ENCODE assay signal across 11 cellular contexts in genomic region chr7:27242046-27242579, GRCh38. TPM values are rescaled to one million over a fixed set of nuclear protein-coding genes. Genes with fewer than 3 reads are reported as not detected.
DNase-seq lines count a peak whose midpoint lies in the region; ATAC-seq, FAIRE-seq and TF ChIP-seq lines count a peak whose summit lies in the region.
"Had no signal": no experiment of that assay in that cellular context is flagged by ENCODE, and none has a peak within 500 bp of the region (broad histone marks: within the 10 kb centered on the region; RNA-seq: fewer than 3 reads in every experiment).

No MANE protein-coding gene starts in this region.

- H2AFZ ChIP-seq in endothelial cell of umbilical vein (ENCODE audit: low read depth, low read length), result peak overlapping the region; percentile 30

- POLR2A ChIA-PET in endothelial cell of umbilical vein (lab: Charles Lee), result no interaction called here

- intact Hi-C loops in endothelial cell of umbilical vein (cut with micrococcal nuclease), result no loop called here
- intact Hi-C loops in psoas muscle (cut with DNase I), result no loop called here

- H3K9me1 ChIP-seq in endothelial cell of umbilical vein (replicated peaks; ENCODE audit: control insufficient read depth, extremely low read depth, insufficient read depth, low read length), result no peaks in the 10 kb centered on the region

- no peak for TF ChIP-seq POLR2A in endothelial cell of umbilical vein (IDR thresholded peaks at IDR 0.05; ENCODE audit: low read depth, low read length)

- no peaks in the 10 kb centered on the region for H4K20me1 ChIP-seq in endothelial cell of umbilical vein (replicated peaks; ENCODE audit: control insufficient read depth, extremely low read depth, insufficient read depth, low read length)

- dilution Hi-C loops in endothelial cell of umbilical vein (cut with MboI; ENCODE audit: extremely low pct_ligation_motif_present, low sequenced_read_pairs), result no loop called here

- BruUV-seq in endothelial cell of umbilical vein (replicated peaks; lab: Mats Ljungman, UMichigan), result no TSS peak

- peaks cover 100% of the 10 kb centered on the region for H3K27me3 ChIP-seq in HUES6 (ENCODE audit: control insufficient read depth, insufficient read depth, low read length)
- peaks cover 89 to 96% of the 10 kb centered on the region in 2 experiments for H3K27me3 ChIP-seq in endothelial cell of umbilical vein (ENCODE audit: control insufficient read depth in 2 of 2, insufficient read depth in 2 of 2, low read length in 2 of 2)
- peaks cover 3 to 99% (median 65%) of the 10 kb centered on the region in 3 donors for H3K27me3 ChIP-seq in psoas muscle (ENCODE audit: insufficient read depth in 3 of 3, low read length in 2 of 3)

- no peak for ATAC-seq in psoas muscle
- ATAC-seq: esophagus mucosa had no signal

- H3K79me2 ChIP-seq in endothelial cell of umbilical vein (ENCODE audit: control insufficient read depth, insufficient read depth, low read length), result no peaks in the 10 kb centered on the region

- H3K4me2 ChIP-seq in endothelial cell of umbilical vein (ENCODE audit: insufficient read depth, low read length), result peak overlapping the region; percentile 34

- DNase-seq in DMS 273 (lab: John Stamatoyannopoulos, UW; ENCODE audit: unreplicated experiment) (peak; percentile 37), DMS 273 treated with DMSO at 0.1 percent for 48 hours (lab: John Stamatoyannopoulos, UW) (no peak), endothelial cell of umbilical vein (ENCODE audit: low read depth, low spot score) (no peak), psoas muscle (no peak), hippocampal formation (lab: John Stamatoyannopoulos, UW) (no peak), ureter (ENCODE audit: low spot score) (no peak), NOMO-1 (lab: John Stamatoyannopoulos, UW; ENCODE audit: unreplicated experiment in 2 of 2) (no peak)
- DNase-seq: SIG-M5 had no signal

- H3K9ac ChIP-seq in HUES6 (ENCODE audit: low read length), result peak overlapping the region; percentile 91
- H3K9ac ChIP-seq in endothelial cell of umbilical vein (replicated peaks; ENCODE audit: extremely low read depth, insufficient read depth, low read length), result no peak overlapping the region

- FAIRE-seq in endothelial cell of umbilical vein (lab: Jason Lieb, UNC), result no peak

- H3K9me3 ChIP-seq in HUES6 (ENCODE audit: control insufficient read depth, insufficient read depth, low read depth, low read length) (no peaks in the 10 kb centered on the region), endothelial cell of umbilical vein (replicated peaks; ENCODE audit: control insufficient read depth, insufficient read depth, low read length) (no peaks in the 10 kb centered on the region), psoas muscle (no peaks in the 10 kb centered on the region)

- no peak for TF ChIP-seq CTCF in endothelial cell of umbilical vein (IDR thresholded peaks at IDR 0.05; ENCODE audit: extremely low read depth in 1 of 2, insufficient read depth in 1 of 2, low read depth in 1 of 2, low read length in 2 of 2)
- no peak for TF ChIP-seq CTCF in psoas muscle (IDR thresholded peaks at IDR 0.05)

- H3K4me1 ChIP-seq in HUES6 (ENCODE audit: control insufficient read depth, insufficient read depth, low read length), result peaks cover 68% of the 10 kb centered on the region
- H3K4me1 ChIP-seq in endothelial cell of umbilical vein (ENCODE audit: control insufficient read depth, extremely low read depth, insufficient read depth, low read length), result peaks cover 6% of the 10 kb centered on the region
- H3K4me1 ChIP-seq in psoas muscle, result peaks cover 26% of the 10 kb centered on the region

- H3K4me3 ChIP-seq in HUES6 (ENCODE audit: low read depth, low read length) (peak overlapping the region; percentile 57), endothelial cell of umbilical vein (replicated peaks in 1 of 3; ENCODE audit: insufficient read depth in 1 of 3, low read depth in 1 of 3, low read length in 3 of 3) (no peak overlapping the region), psoas muscle (peak overlapping the region; percentile 50)
- H3K4me3 ChIP-seq: skin epidermis had no signal

- H3K36me3 ChIP-seq in HUES6 (ENCODE audit: control insufficient read depth, insufficient read depth, low read length) (no peaks in the 10 kb centered on the region), endothelial cell of umbilical vein (ENCODE audit: control insufficient read depth in 2 of 2, extremely low read depth in 1 of 2, insufficient read depth in 2 of 2, low read length in 2 of 2) (no peaks in the 10 kb centered on the region), psoas muscle (ENCODE audit: insufficient read depth in 1 of 2, low read depth in 1 of 2) (no peaks in the 10 kb centered on the region)

- CTCF ChIA-PET in endothelial cell of umbilical vein (lab: Charles Lee), result interaction anchor here (0.8 to 1.7 kb wide), 5 partner anchors 10 to 533 kb away, joined by 3 to 6 read pairs (median 4); no protein-coding TSS in a partner anchor

- 8 to 19% (median 13%) methylated on average over 16 of the region's 16 CpGs for WGBS in psoas muscle, 3 donors

- H3K27ac ChIP-seq in HUES6 (ENCODE audit: low read depth, low read length) (peak overlapping the region; percentile 25; the same call in 1 of the 2 replicates), endothelial cell of umbilical vein (ENCODE audit: insufficient read depth, low read depth, low read length) (no peak overlapping the region), psoas muscle (no peak overlapping the region)
- H3K27ac ChIP-seq: skin epidermis had no signal

TF ChIP-seq in endothelial cell of umbilical vein, 7 proteins besides CTCF, POLR2A, EP300 and RAD21:
- TF ChIP-seq POLR2AphosphoS5 (IDR thresholded peaks at IDR 0.05; ENCODE audit: insufficient read depth, low read depth, low read length) (no peak), EZH2 (IDR thresholded peaks at IDR 0.05; ENCODE audit: borderline replicate concordance, low read depth, low read length, severe bottlenecking) (no peak), MAX (IDR thresholded peaks at IDR 0.05; ENCODE audit: insufficient read depth, insufficient read length) (no peak), JUN (IDR thresholded peaks at IDR 0.05; ENCODE audit: borderline replicate concordance, insufficient read depth, insufficient read length, low read depth) (no peak), MYC (IDR thresholded peaks at IDR 0.05; ENCODE audit: low read depth, low read length) (no peak)

RNA-seq across cellular contexts. Expression of gene EVX1, which starts 0.5 kb away (rescaled TPM):
- total RNA-seq in endothelial cell of umbilical vein, result not detected in 2 replicates
- not detected in 2 replicates for polyA plus RNA-seq in endothelial cell of umbilical vein
- polyA plus RNA-seq in endothelial cell of umbilical vein (2011; cell fraction: cytosol; rRNA removed), result not detected in 2 replicates
- polyA plus RNA-seq in endothelial cell of umbilical vein (2011; cell fraction: nucleus; rRNA removed), result not detected in 2 replicates
- polyA plus RNA-seq in endothelial cell of umbilical vein (2012), result not detected in 2 replicates
- polyA minus RNA-seq in endothelial cell of umbilical vein, result not detected in 2 replicates
- polyA minus RNA-seq in endothelial cell of umbilical vein (2011; cell fraction: cytosol; rRNA and poly(A)+ RNA removed), result not detected
- polyA minus RNA-seq in endothelial cell of umbilical vein (2011; cell fraction: nucleus; rRNA and poly(A)+ RNA removed), result not detected in 2 replicates
- not detected for total RNA-seq in psoas muscle
- not detected for polyA plus RNA-seq in psoas muscle
- total RNA-seq in ureter, result 5.6 TPM
- total RNA-seq: esophagus mucosa had no signal

RNA-seq across cellular contexts. Expression of gene HOXA13, which starts 42.2 kb away (rescaled TPM):
- total RNA-seq in endothelial cell of umbilical vein (0.09 and 0.22 TPM in 2 replicates), psoas muscle (under 1 TPM in 1 of 4 donors, not detected in 3; 0.06 TPM), ureter (15.6 TPM)
- polyA plus RNA-seq in endothelial cell of umbilical vein (0.02 TPM in 1 of 2 replicates, not detected in the other), psoas muscle (under 1 TPM in 2 of 3 donors, not detected in 1; 0.01 to 0.08 TPM)
- 0.01 TPM in 2 replicates for polyA plus RNA-seq in endothelial cell of umbilical vein (2011; cell fraction: cytosol; rRNA removed)
- 0.03 TPM in 1 of 2 replicates, not detected in the other for polyA plus RNA-seq in endothelial cell of umbilical vein (2011; cell fraction: nucleus; rRNA removed)
- not detected in 2 replicates for polyA plus RNA-seq in endothelial cell of umbilical vein (2012)
- not detected in 2 replicates for polyA minus RNA-seq in endothelial cell of umbilical vein
- 0.72 TPM for polyA minus RNA-seq in endothelial cell of umbilical vein (2011; cell fraction: cytosol; rRNA and poly(A)+ RNA removed)
- polyA minus RNA-seq in endothelial cell of umbilical vein (2011; cell fraction: nucleus; rRNA and poly(A)+ RNA removed), result not detected in 2 replicates
- total RNA-seq: esophagus mucosa had no signal

RNA-seq across cellular contexts. Expression of gene HOXA11, which starts 57.1 kb away (rescaled TPM):
- total RNA-seq in endothelial cell of umbilical vein, result 15.2 and 16.7 TPM in 2 replicates
- 10.4 and 10.8 TPM in 2 replicates for polyA plus RNA-seq in endothelial cell of umbilical vein
- 8.2 and 9.7 TPM in 2 replicates for polyA plus RNA-seq in endothelial cell of umbilical vein (2011; cell fraction: cytosol; rRNA removed)
- polyA plus RNA-seq in endothelial cell of umbilical vein (2011; cell fraction: nucleus; rRNA removed), result 4.6 and 5.5 TPM in 2 replicates
- 11.6 TPM in 2 replicates for polyA plus RNA-seq in endothelial cell of umbilical vein (2012)
- polyA minus RNA-seq in endothelial cell of umbilical vein, result 6.6 and 8.6 TPM in 2 replicates
- polyA minus RNA-seq in endothelial cell of umbilical vein (2011; cell fraction: cytosol; rRNA and poly(A)+ RNA removed), result 2.8 TPM
- polyA minus RNA-seq in endothelial cell of umbilical vein (2011; cell fraction: nucleus; rRNA and poly(A)+ RNA removed), result 3.6 and 3.7 TPM in 2 replicates
- 1 to 10 TPM in 1 of 4 donors, not detected in 3; 1.1 TPM for total RNA-seq in psoas muscle
- polyA plus RNA-seq in psoas muscle, result under 1 TPM; 0.08 to 0.90 (median 0.25) TPM
- total RNA-seq in ureter, result 16.6 TPM
- total RNA-seq: esophagus mucosa had no signal

Comparison
In these comparisons a context has a peak if more than half of its experiments do, and no peak if none do; other contexts are left out.
1. H3K4me3 ChIP-seq: peak in HUES6 (single experiment) and psoas muscle (single experiment); none in endothelial cell of umbilical vein (0 of 3).
2. RNA of gene HOXA13, which starts 42.2 kb away (total RNA-seq): 15.6 TPM in ureter (single experiment); 0.09 to 0.22 TPM in endothelial cell of umbilical vein and 0.06 TPM in psoas muscle; every median in the first group is over 10 times any median in the second.